ENCODE assay signal across 16 cellular contexts in genomic region chr3:71983694-71984093, GRCh38.
A peak's percentile ranks its signal among the peaks of the same experiment; 100 is the strongest.
DNase-seq lines count a peak whose midpoint lies in the region; ATAC-seq and TF ChIP-seq lines count a peak whose summit lies in the region.
"Had no signal": no experiment of that assay in that cellular context is flagged by ENCODE, and none has a peak within 500 bp of the region (broad histone marks: within the 10 kb centered on the region; RNA-seq: fewer than 3 reads in every experiment).

No MANE protein-coding gene starts in this region.

- H3K79me2 ChIP-seq in hepatocyte: no peaks in the 10 kb centered on the region

- H3K9me3 ChIP-seq in RWPE2 (ENCODE audit: severe bottlenecking) (no peaks in the 10 kb centered on the region), hepatocyte (ENCODE audit: low read depth) (no peaks in the 10 kb centered on the region)

- H4K20me1 ChIP-seq in hepatocyte (ENCODE audit: insufficient read depth, poor library complexity, severe bottlenecking): no peaks in the 10 kb centered on the region

- H3K27ac Mint-ChIP-seq in activated CD4-positive, alpha-beta T cell treated with anti-CD3 and anti-CD28 coated beads, Interleukin-2, amount 10 ng/mL, durations not matched to agents 24 days and 14 days: peak overlapping the region; percentile 82
- H3K27ac Mint-ChIP-seq in CD14-positive monocyte: peak overlapping the region; percentile 1 to 90 (median 64)

- no peaks in the 10 kb centered on the region for H3K27me3 Mint-ChIP-seq in activated CD4-positive, alpha-beta T cell treated with anti-CD3 and anti-CD28 coated beads, Interleukin-2, amount 10 ng/mL, durations not matched to agents 24 days and 14 days
- peaks cover 9 to 18% (median 11%) of the 10 kb centered on the region in 3 donors for H3K27me3 Mint-ChIP-seq in CD14-positive monocyte (ENCODE audit: low read depth in 3 of 3)

- H3K27ac ChIP-seq in RWPE2 (ENCODE audit: poor library complexity, severe bottlenecking) (peak overlapping the region; percentile 66), hepatocyte (peak overlapping the region; percentile 94)

- peaks cover 57% of the 10 kb centered on the region for H3K4me1 Mint-ChIP-seq in activated CD4-positive, alpha-beta T cell treated with anti-CD3 and anti-CD28 coated beads, Interleukin-2, amount 10 ng/mL, durations not matched to agents 24 days and 14 days
- peaks cover 47% of the 10 kb centered on the region for H3K4me1 Mint-ChIP-seq in CD14-positive monocyte

- no peak overlapping the region for H2AFZ ChIP-seq in hepatocyte

- H3K4me2 ChIP-seq in hepatocyte: no peak overlapping the region

- no peaks in the 10 kb centered on the region for H3K36me3 Mint-ChIP-seq in activated CD4-positive, alpha-beta T cell treated with anti-CD3 and anti-CD28 coated beads, Interleukin-2, amount 10 ng/mL, durations not matched to agents 24 days and 14 days (ENCODE audit: low read depth)
- H3K36me3 Mint-ChIP-seq in CD14-positive monocyte: peaks cover 0 to 7% of the 10 kb centered on the region in 2 donors

- TF ChIP-seq CTCF in CD14-positive monocyte (IDR thresholded peaks at IDR 0.05) (no peak), RWPE2 (IDR thresholded peaks at IDR 0.05; ENCODE audit: poor library complexity, severe bottlenecking) (no peak), hepatocyte (IDR thresholded peaks at IDR 0.05; ENCODE audit: poor library complexity) (no peak)

- intact Hi-C loops in activated CD4-positive, alpha-beta T cell treated with anti-CD3 and anti-CD28 coated beads, Interleukin-2, amount 10 ng/mL, durations not matched to agents 24 days and 14 days (cut with micrococcal nuclease): loop anchor here (2.0 to 10.0 kb wide), 3 partner anchors 25 to 117 kb away; no protein-coding TSS in a partner anchor
- intact Hi-C loops in CD14-positive monocyte (cut with micrococcal nuclease): loop anchor here in 1 of 2 donors (5.0 kb wide), 1 partner anchor 49 kb away; no protein-coding TSS in a partner anchor

- no peak overlapping the region for H3K4me3 Mint-ChIP-seq in activated CD4-positive, alpha-beta T cell treated with anti-CD3 and anti-CD28 coated beads, Interleukin-2, amount 10 ng/mL, durations not matched to agents 24 days and 14 days
- H3K4me3 Mint-ChIP-seq in CD14-positive monocyte: no peak overlapping the region

- H3K27me3 ChIP-seq in RWPE2 (ENCODE audit: insufficient read depth, poor library complexity, severe bottlenecking) (no peaks in the 10 kb centered on the region), hepatocyte (no peaks in the 10 kb centered on the region)

- 100% methylated on average over 4 of the region's 4 CpGs for WGBS in hepatocyte (ENCODE audit: low lambda C conversion rate, missing lambda C conversion rate)

- no peaks in the 10 kb centered on the region for H3K9me2 ChIP-seq in hepatocyte (replicated peaks; ENCODE audit: insufficient read depth)

- no peak overlapping the region for H3K4me3 ChIP-seq in RWPE2 (ENCODE audit: severe bottlenecking)
- H3K4me3 ChIP-seq in hepatocyte: no peak overlapping the region

- no peak for DNase-seq in activated CD4-positive, alpha-beta T cell treated with anti-CD3 and anti-CD28 coated beads, Interleukin-2, amount 10 ng/mL, durations not matched to agents 24 days and 14 days
- DNase-seq in activated CD4-positive, alpha-beta T cell treated with anti-CD3 and anti-CD28 coated beads for 48 hours: no peak
- DNase-seq in CD14-positive monocyte (ENCODE audit: low spot score) (no peak), RWPE2 (ENCODE audit: low spot score) (no peak), hepatocyte (ENCODE audit: low spot score) (no peak), SIG-M5 treated with dmso at 0.1 percent for 504 hours (lab: John Stamatoyannopoulos, UW; ENCODE audit: unreplicated experiment) (no peak)
- DNase-seq: C1 segment of cervical spinal cord, COR-L47, GOT3, NCI-H1105 treated with DMSO at 0.1 percent for 48 hours, NCI-H1694 treated with DMSO at 0.1 percent for 48 hours, NCI-H2107, NCI-H2227 treated with DMSO at 0.1 percent for 48 hours, NCI-H524, SHP77 treated with DMSO at 0.1 percent for 48 hours had no signal

- no peaks in the 10 kb centered on the region for H3K36me3 ChIP-seq in RWPE2 (ENCODE audit: low read depth)
- no peaks in the 10 kb centered on the region for H3K36me3 ChIP-seq in hepatocyte (replicated peaks; ENCODE audit: insufficient read depth, low read depth)

- H3K9me3 Mint-ChIP-seq in activated CD4-positive, alpha-beta T cell treated with anti-CD3 and anti-CD28 coated beads, Interleukin-2, amount 10 ng/mL, durations not matched to agents 24 days and 14 days: peaks cover 10% of the 10 kb centered on the region
- H3K9me3 Mint-ChIP-seq in CD14-positive monocyte: peaks cover 0 to 4% (median 0%) of the 10 kb centered on the region in 7 donors

- H3K4me1 ChIP-seq in RWPE2 (ENCODE audit: insufficient read depth, poor library complexity, severe bottlenecking): peaks cover 22% of the 10 kb centered on the region
- peaks cover 7% of the 10 kb centered on the region for H3K4me1 ChIP-seq in hepatocyte (ENCODE audit: insufficient read depth)

- ATAC-seq in RWPE2 (ENCODE audit: low read depth) (no peak), GM21381 (IDR thresholded peaks at IDR 0.05; ENCODE audit: unreplicated experiment) (no peak)
